9 cellular contexts compared by ENCODE assay signal in the genomic region with DNA sequence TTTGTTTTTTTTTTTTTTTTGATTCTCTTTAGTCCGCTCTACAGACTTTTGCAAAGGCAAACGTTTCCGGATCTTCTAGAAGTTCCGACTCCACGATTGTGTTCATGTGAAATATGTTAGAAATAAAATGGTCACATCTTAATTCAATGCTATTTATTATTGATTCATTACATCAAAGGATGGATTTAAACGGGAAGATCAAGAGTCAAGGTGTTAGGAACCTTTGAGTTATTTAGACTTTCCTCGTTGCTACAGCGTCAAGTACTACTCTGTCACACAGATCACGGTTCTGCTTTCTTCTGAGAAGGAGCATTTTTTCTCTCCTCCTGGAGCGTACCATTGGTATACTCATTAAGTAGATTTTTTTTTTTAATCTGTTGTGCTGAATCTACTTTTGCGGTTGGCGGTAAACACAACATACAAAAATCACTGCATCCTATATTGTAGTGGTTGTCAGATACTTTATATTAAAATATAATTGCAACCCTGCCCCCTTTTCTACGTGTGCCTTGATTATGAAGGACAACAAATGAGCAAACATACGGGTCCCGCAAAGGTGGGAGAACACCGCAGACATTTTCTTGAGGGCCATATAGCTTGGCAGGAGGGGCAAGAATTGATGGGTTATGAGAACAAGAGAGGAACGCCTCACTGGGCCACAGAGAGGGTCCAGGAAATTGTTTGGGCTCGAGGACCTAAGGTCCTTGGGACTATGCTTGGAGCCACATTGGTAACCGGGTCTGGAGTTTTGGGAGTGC. TPM values are rescaled to one million over a fixed set of nuclear protein-coding genes. Genes with fewer than 3 reads are reported as not detected.
A peak's percentile ranks its signal among the peaks of the same experiment; 100 is the strongest.
DNase-seq lines count a peak whose midpoint lies in the region; ATAC-seq and TF ChIP-seq lines count a peak whose summit lies in the region.
"Had no signal": no experiment of that assay in that cellular context is flagged by ENCODE, and none has a peak within 500 bp of the region (broad histone marks: within the 10 kb centered on the region; RNA-seq: fewer than 3 reads in every experiment).

No MANE protein-coding gene starts in this region.

- H3K4me1 ChIP-seq in BLaER1 (peaks cover 17% of the 10 kb centered on the region), HUES6 (ENCODE audit: control insufficient read depth, insufficient read depth, low read length) (0 out of 2 replicates have a peak, but pooled peaks cover 6% of the 10 kb centered on the region)

- no peaks in the 10 kb centered on the region for H3K9me3 ChIP-seq in BLaER1
- no peaks in the 10 kb centered on the region for H3K9me3 ChIP-seq in HUES6 (ENCODE audit: control insufficient read depth, insufficient read depth, low read depth, low read length)

- CTCF ChIA-PET in activated CD8-positive, alpha-beta T cell treated with anti-CD3 and anti-CD28 coated beads for 36 hours (lab: Charles Lee) = interaction anchor here (0.8 to 5.5 kb wide), 9 partner anchors 14 to 1241 kb away, joined by 3 to 22 read pairs (median 4); partner anchors contain the start of gene ABT1

- H3K4me3 ChIP-seq in BLaER1 (peak overlapping the region; percentile 77), HUES6 (ENCODE audit: low read depth, low read length) (peak overlapping the region; percentile 85)

- no peaks in the 10 kb centered on the region for H4K20me1 ChIP-seq in BLaER1

- intact Hi-C loops in activated CD8-positive, alpha-beta T cell treated with anti-CD3 and anti-CD28 coated beads for 36 hours (cut with micrococcal nuclease) = no loop called here
- intact Hi-C loops in cardiac septum (cut with DNase I) = loop anchor here (2.0 kb wide), 1 partner anchor 17 kb away; no protein-coding TSS in a partner anchor

- H3K9ac ChIP-seq in BLaER1 (peak overlapping the region; percentile 77; the same call in 1 of the 2 replicates), HUES6 (ENCODE audit: low read length) (peak overlapping the region; percentile 38)

- H3K4me1 Mint-ChIP-seq in activated CD8-positive, alpha-beta T cell treated with anti-CD3 and anti-CD28 coated beads for 36 hours (ENCODE audit: low read depth) = peaks cover 12% of the 10 kb centered on the region

- H3K27me3 ChIP-seq in BLaER1 = no peaks in the 10 kb centered on the region
- H3K27me3 ChIP-seq in HUES6 (ENCODE audit: control insufficient read depth, insufficient read depth, low read length) = no peaks in the 10 kb centered on the region

- H3K27ac ChIP-seq in BLaER1 = no peak overlapping the region
- no peak overlapping the region for H3K27ac ChIP-seq in HUES6 (ENCODE audit: low read depth, low read length)

- peak overlapping the region; percentile 82 for H3K4me2 ChIP-seq in BLaER1

- H3K9me3 Mint-ChIP-seq in activated CD8-positive, alpha-beta T cell treated with anti-CD3 and anti-CD28 coated beads for 36 hours = no peaks in the 10 kb centered on the region

- no peaks in the 10 kb centered on the region for H3K27me3 Mint-ChIP-seq in activated CD8-positive, alpha-beta T cell treated with anti-CD3 and anti-CD28 coated beads for 36 hours

- H3K4me3 Mint-ChIP-seq in activated CD8-positive, alpha-beta T cell treated with anti-CD3 and anti-CD28 coated beads for 36 hours = peak overlapping the region; percentile 37

- POLR2A ChIA-PET in activated CD8-positive, alpha-beta T cell treated with anti-CD3 and anti-CD28 coated beads for 36 hours (lab: Charles Lee) = interaction anchor here (0.8 to 3.2 kb wide), 5 partner anchors 13 to 233 kb away, joined by 3 to 14 read pairs (median 4); partner anchors contain the start of gene HMGN4

- ATAC-seq in activated CD8-positive, alpha-beta T cell treated with anti-CD3 and anti-CD28 coated beads for 36 hours = no peak

- no peaks in the 10 kb centered on the region for H3K36me3 Mint-ChIP-seq in activated CD8-positive, alpha-beta T cell treated with anti-CD3 and anti-CD28 coated beads for 36 hours (ENCODE audit: low read depth)

- TF ChIP-seq CTCF in activated CD8-positive, alpha-beta T cell treated with anti-CD3 and anti-CD28 coated beads for 36 hours (IDR thresholded peaks at IDR 0.05) = no peak

- no peaks in the 10 kb centered on the region for H3K36me3 ChIP-seq in BLaER1
- no peaks in the 10 kb centered on the region for H3K36me3 ChIP-seq in HUES6 (ENCODE audit: control insufficient read depth, insufficient read depth, low read length)

- DNase-seq in activated CD8-positive, alpha-beta T cell treated with anti-CD3 and anti-CD28 coated beads for 36 hours = no peak
- DNase-seq in kidney tubule cell (ENCODE audit: low spot score) = peak; percentile 28
- DNase-seq in NCI-H345 treated with DMSO at 0.1 percent for 48 hours (lab: John Stamatoyannopoulos, UW; ENCODE audit: unreplicated experiment) = no peak
- DNase-seq in activated effector memory CD4-positive, alpha-beta T cell treated with Interleukin-2 at 50 U/mL for 16 hours = no peak
- no peak for DNase-seq in NCI-H524 (lab: John Stamatoyannopoulos, UW)
- no peak for DNase-seq in cardiac septum (ENCODE audit: low spot score)

- peak overlapping the region; percentile 71 for H3K27ac Mint-ChIP-seq in activated CD8-positive, alpha-beta T cell treated with anti-CD3 and anti-CD28 coated beads for 36 hours

RNA-seq across cellular contexts. Expression of gene HMGN4, which starts 17.5 kb away (rescaled TPM):
- total RNA-seq in activated CD8-positive, alpha-beta T cell treated with anti-CD3 and anti-CD28 coated beads for 36 hours = 10 to 100 TPM; 80.2 to 83.3 TPM
- total RNA-seq in cardiac septum = 34.7 TPM

RNA-seq across cellular contexts. Expression of gene ABT1, which starts 41.1 kb away (rescaled TPM):
- 10 to 100 TPM; 27.7 to 27.9 TPM for total RNA-seq in activated CD8-positive, alpha-beta T cell treated with anti-CD3 and anti-CD28 coated beads for 36 hours
- 7.4 TPM for total RNA-seq in cardiac septum

RNA-seq across cellular contexts. Expression of gene BTN1A1, which starts 55.6 kb away (rescaled TPM):
- under 1 TPM in 1 of 2 experiments, not detected in 1; 0.11 TPM for total RNA-seq in activated CD8-positive, alpha-beta T cell treated with anti-CD3 and anti-CD28 coated beads for 36 hours
- total RNA-seq in cardiac septum = not detected
- total RNA-seq: renal cortical epithelial cell had no signal
